Comparison of ENCODE assay signal across 9 cellular contexts in the genomic region with DNA sequence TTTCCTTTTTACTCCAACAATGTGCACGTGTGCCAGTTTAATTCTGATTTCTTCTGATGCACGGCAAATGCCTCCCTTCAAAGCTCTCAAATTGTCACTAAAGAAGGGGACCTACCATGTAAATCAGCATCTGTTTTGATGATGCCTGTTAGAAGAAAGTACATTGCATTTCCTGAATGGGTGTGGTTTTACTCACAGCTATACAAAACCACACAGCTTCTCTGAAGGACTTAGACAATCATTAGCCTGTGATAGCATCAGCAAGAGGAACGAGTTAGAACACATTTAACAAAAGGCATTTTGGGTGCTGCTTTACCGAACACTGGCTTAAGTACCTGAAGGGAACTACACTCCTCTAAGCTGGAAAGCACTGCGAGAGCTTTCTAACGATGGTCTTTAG.
DNase-seq lines count a peak whose midpoint lies in the region; ATAC-seq and TF ChIP-seq lines count a peak whose summit lies in the region.
"Had no signal": no experiment of that assay in that cellular context is flagged by ENCODE, and none has a peak within 500 bp of the region (broad histone marks: within the 10 kb centered on the region; RNA-seq: fewer than 3 reads in every experiment).

No MANE protein-coding gene starts in this region.

- H3K9me3 ChIP-seq in KOPT-K1 (ENCODE audit: insufficient read depth, low read length, poor library complexity, severe bottlenecking) (no peaks in the 10 kb centered on the region), left lung (no peaks in the 10 kb centered on the region)

- DNase-seq in left lung, result no peak
- DNase-seq in GF-D8 (lab: John Stamatoyannopoulos, UW), result no peak
- no peak for DNase-seq in globus pallidus (ENCODE audit: low spot score)
- DNase-seq in SHP77 treated with DMSO at 0.1 percent for 48 hours (lab: John Stamatoyannopoulos, UW), result no peak
- DNase-seq in SIG-M5 (lab: John Stamatoyannopoulos, UW), result no peak

- no peaks in the 10 kb centered on the region for H3K36me3 ChIP-seq in KOPT-K1 (ENCODE audit: insufficient read depth, low read length)
- H3K36me3 ChIP-seq in left lung, result peaks cover 0 to 43% of the 10 kb centered on the region in 2 donors

- H3K4me1 ChIP-seq in left lung, result peaks cover 0 to 29% of the 10 kb centered on the region in 2 donors

- peak overlapping the region; percentile 48 for H3K27ac ChIP-seq in KOPT-K1 (ENCODE audit: low read depth, low read length, poor library complexity, severe bottlenecking)
- H3K27ac ChIP-seq in left lung, result peak overlapping the region in 1 of 2 donors; percentile 10
- H3K27ac ChIP-seq: hepatocyte had no signal

- no peaks in the 10 kb centered on the region for H3K27me3 ChIP-seq in left lung
- H3K27me3 ChIP-seq: hepatocyte had no signal

- intact Hi-C loops in left lung (cut with DNase I), result no loop called here

- H3K4me3 ChIP-seq in left lung, result no peak overlapping the region
- H3K4me3 ChIP-seq: hepatocyte had no signal

- ATAC-seq in GM18858 (IDR thresholded peaks at IDR 0.05; ENCODE audit: unreplicated experiment), result peak; percentile 80
- ATAC-seq in GM21723 (IDR thresholded peaks at IDR 0.05; ENCODE audit: unreplicated experiment), result peak; percentile 76
- peak; percentile 60 for ATAC-seq in left lung

- no peak for TF ChIP-seq CTCF in left lung (IDR thresholded peaks at IDR 0.05)
